Comparison of ENCODE assay signal across 28 cellular contexts in the genomic region with DNA sequence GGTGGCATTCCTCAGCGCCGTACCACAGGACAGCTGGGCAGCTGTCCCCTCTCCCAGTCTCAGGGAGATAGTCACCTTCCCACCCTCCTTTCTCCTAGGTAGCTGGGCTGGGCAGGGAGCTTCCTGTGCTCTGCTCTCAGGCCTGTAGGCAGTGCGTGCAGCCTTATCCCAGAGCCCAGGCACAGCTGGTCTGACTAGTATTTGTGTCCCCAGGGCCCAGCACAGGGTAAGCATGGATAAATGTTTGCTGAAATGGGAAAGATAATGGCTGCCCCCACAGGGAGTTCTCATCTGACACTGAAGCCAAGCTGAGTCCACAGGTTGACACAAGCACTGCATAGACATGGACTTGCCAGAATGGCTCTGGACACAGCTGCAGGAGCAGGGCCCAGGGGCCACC. TPM values are rescaled to one million over a fixed set of nuclear protein-coding genes. Genes with fewer than 3 reads are reported as not detected.
A peak's percentile ranks its signal among the peaks of the same experiment; 100 is the strongest.
DNase-seq lines count a peak whose midpoint lies in the region; FAIRE-seq and TF ChIP-seq lines count a peak whose summit lies in the region.
"Had no signal": no experiment of that assay in that cellular context is flagged by ENCODE, and none has a peak within 500 bp of the region (broad histone marks: within the 10 kb centered on the region; RNA-seq: fewer than 3 reads in every experiment).

No MANE protein-coding gene starts in this region.

- H3K36me3 ChIP-seq in mammary epithelial cell (ENCODE audit: insufficient read depth, low read length) (no peaks in the 10 kb centered on the region), transverse colon (no peaks in the 10 kb centered on the region)
- H3K36me3 ChIP-seq: uterus had no signal

- H3K4me3 ChIP-seq in mammary epithelial cell (replicated peaks in 1 of 3; ENCODE audit: insufficient read depth in 1 of 3, low read depth in 2 of 3, low read length in 3 of 3) = no peak overlapping the region
- H3K4me3 ChIP-seq in transverse colon = no peak overlapping the region
- H3K4me3 ChIP-seq: lower lobe of right lung, uterus had no signal

- H3K4me3 Mint-ChIP-seq in type B pancreatic cell = peak overlapping the region; percentile 73
- H3K4me3 Mint-ChIP-seq: activated CD4-positive, alpha-beta memory T cell treated with anti-CD3 and anti-CD28 coated beads, Interleukin-2, amount 10 ng/mL, durations not matched to agents 7 days and 5 days; CD14-positive monocyte had no signal

- in situ Hi-C loops in T47D (cut with HindIII; ENCODE audit: low pct_unique_long_range_greater_than_20kb, low sequenced_read_pairs) (no loop called here), mammary epithelial cell (cut with MboI; ENCODE audit: low sequenced_read_pairs in 2 of 2) (no loop called here), transverse colon (cut with MboI; ENCODE audit: low pct_ligation_motif_present in 1 of 4, low pct_unique_long_range_greater_than_20kb in 1 of 4, low sequenced_read_pairs in 3 of 4) (no loop called here)

- H3K27ac ChIP-seq in mammary epithelial cell (ENCODE audit: insufficient read depth, low read depth, low read length) (no peak overlapping the region), epithelial cell of prostate (peak overlapping the region; percentile 69), transverse colon (no peak overlapping the region)
- H3K27ac ChIP-seq: lower lobe of right lung, uterus had no signal

- WGBS in mammary epithelial cell (ENCODE audit: low coverage, missing lambda C conversion rate) = 76% methylated on average over 3 of the region's 3 CpGs
- WGBS in transverse colon (ENCODE audit: low coverage in 1 of 2), 2 donors = 100% methylated on average over 3 of the region's 3 CpGs; no CpG with 5 or more reads in 1 of the 2 donors

- H3K9me3 Mint-ChIP-seq in type B pancreatic cell = no peaks in the 10 kb centered on the region
- H3K9me3 Mint-ChIP-seq: activated CD4-positive, alpha-beta memory T cell treated with anti-CD3 and anti-CD28 coated beads, Interleukin-2, amount 10 ng/mL, durations not matched to agents 7 days and 5 days had no signal

- H3K9ac ChIP-seq in mammary epithelial cell (ENCODE audit: insufficient read depth, low read length) = no peak overlapping the region
- H3K9ac ChIP-seq: SK-N-SH had no signal

- H3K4me2 ChIP-seq in mammary epithelial cell (ENCODE audit: insufficient read depth, low read depth, low read length) = no peak overlapping the region
- H3K4me2 ChIP-seq: SK-N-SH had no signal

- TF ChIP-seq POLR2A in transverse colon (IDR thresholded peaks at IDR 0.05) = no peak

- H2AFZ ChIP-seq in mammary epithelial cell (ENCODE audit: low read depth, low read length) = no peak overlapping the region

- TF ChIP-seq CTCF in mammary epithelial cell (conservative IDR thresholded peaks at IDR 0.05 in 1 of 2, IDR thresholded peaks at IDR 0.05 in 1 of 2; ENCODE audit: extremely low read depth in 1 of 2, insufficient read depth in 1 of 2, low read depth in 1 of 2, low read length in 2 of 2) (no peak), type B pancreatic cell (conservative IDR thresholded peaks at IDR 0.05) (no peak), D721Med (IDR thresholded peaks at IDR 0.05; ENCODE audit: insufficient read depth, missing control alignments) (no peak), transverse colon (IDR thresholded peaks at IDR 0.05) (no peak)

- H4K20me1 ChIP-seq in mammary epithelial cell (ENCODE audit: insufficient read depth, low read length) = no peaks in the 10 kb centered on the region

- dilution Hi-C loops in mammary epithelial cell (cut with HindIII; ENCODE audit: low sequenced_read_pairs) = no loop called here

- no peaks in the 10 kb centered on the region for H3K4me1 ChIP-seq in mammary epithelial cell (ENCODE audit: insufficient read depth, low read length)
- peaks cover 0 to 10% (median 3%) of the 10 kb centered on the region in 4 donors for H3K4me1 ChIP-seq in transverse colon
- H3K4me1 ChIP-seq: uterus had no signal

- H3K4me1 Mint-ChIP-seq in type B pancreatic cell (ENCODE audit: unreplicated experiment) = peaks cover 30% of the 10 kb centered on the region
- H3K4me1 Mint-ChIP-seq: activated CD4-positive, alpha-beta memory T cell treated with anti-CD3 and anti-CD28 coated beads, Interleukin-2, amount 10 ng/mL, durations not matched to agents 7 days and 5 days had no signal

- H3K27ac Mint-ChIP-seq in type B pancreatic cell = peak overlapping the region; percentile 95
- H3K27ac Mint-ChIP-seq: activated CD4-positive, alpha-beta memory T cell treated with anti-CD3 and anti-CD28 coated beads, Interleukin-2, amount 10 ng/mL, durations not matched to agents 7 days and 5 days; CD14-positive monocyte had no signal

- peaks cover under 1% of the 10 kb centered on the region for H3K36me3 Mint-ChIP-seq in type B pancreatic cell

- CTCF ChIA-PET in mammary epithelial cell (lab: Charles Lee; ENCODE audit: low non-redundant PET) = no interaction called here

- no peaks in the 10 kb centered on the region for H3K79me2 ChIP-seq in mammary epithelial cell (ENCODE audit: insufficient read depth, low read length)

- FAIRE-seq in D721Med (lab: Jason Lieb, UNC) = no peak
- FAIRE-seq: bronchial epithelial cell, HTR-8/SVneo had no signal

- DNase-seq in T47D (ENCODE audit: low read depth in 1 of 2, low spot score in 1 of 2) = peak; percentile 89 to 99
- no peak for DNase-seq in mammary epithelial cell
- DNase-seq in NCI-H146 treated with DMSO at 0.1 percent for 48 hours (lab: John Stamatoyannopoulos, UW; ENCODE audit: unreplicated experiment) = peak; percentile 44
- no peak for DNase-seq in epithelial cell of prostate (ENCODE audit: low read depth, low spot score)
- DNase-seq in type B pancreatic cell (ENCODE audit: extremely low spot score, unreplicated experiment) = no peak
- DNase-seq in GM03348 (ENCODE audit: low spot score) = no peak
- no peak for DNase-seq in D721Med (ENCODE audit: insufficient read length, low spot score)
- DNase-seq in transverse colon = no peak
- DNase-seq: activated CD4-positive, alpha-beta memory T cell treated with anti-CD3 and anti-CD28 coated beads, Interleukin-2, amount 10 ng/mL, durations not matched to agents 7 days and 5 days; activated CD4-positive, CD25-positive, alpha-beta regulatory T cell; activated gamma-delta T cell treated with Interleukin-2 at 50 U/mL for 16 hours; cortex of kidney; DMS79; HCEC 1CT; hypothalamus; islet precursor cell; Kasumi-1; lower lobe of right lung; NCI-H1048; NCI-H446 treated with DMSO at 0.1 percent for 48 hours; NK-92 treated with Interleukin-12 subunit alpha and Interleukin-12 subunit beta, amount 100 ng/mL, for 24 hours; retina; SK-N-SH; uterus had no signal

- H3K9me3 ChIP-seq in mammary epithelial cell (replicated peaks; ENCODE audit: insufficient read depth, low read length) (no peaks in the 10 kb centered on the region), transverse colon (no peaks in the 10 kb centered on the region)
- H3K9me3 ChIP-seq: lower lobe of right lung, SK-N-SH, uterus had no signal

- BruUV-seq in mammary epithelial cell (replicated peaks; lab: Mats Ljungman, UMichigan) = no TSS peak

- H3K27me3 ChIP-seq in mammary epithelial cell (ENCODE audit: insufficient read depth, low read length) = no peaks in the 10 kb centered on the region
- no peaks in the 10 kb centered on the region for H3K27me3 ChIP-seq in transverse colon
- H3K27me3 ChIP-seq: uterus had no signal

- intact Hi-C loops in mammary epithelial cell (cut with micrococcal nuclease) (no loop called here), transverse colon (cut with DNase I; ENCODE audit: low total_unique reads) (no loop called here)

- TF ChIP-seq EP300 in transverse colon (IDR thresholded peaks at IDR 0.05; ENCODE audit: low read depth) = no peak

- H3K27me3 Mint-ChIP-seq in type B pancreatic cell = no peaks in the 10 kb centered on the region

RNA-seq across cellular contexts. Expression of gene SLC15A3, which starts 9.8 kb away (rescaled TPM):
- total RNA-seq in mammary epithelial cell (under 1 TPM; 0.16 to 0.17 TPM), type B pancreatic cell (ENCODE audit: low replicate concordance) (2.3 and 3.5 TPM in 2 replicates), transverse colon (10 to 100 TPM in 3 of 4 donors, 1 to 10 TPM in 1; 8.1 to 18.9 (median 12.6) TPM)
- polyA plus RNA-seq in mammary epithelial cell = 0.07 TPM
- polyA minus RNA-seq in mammary epithelial cell = not detected
- polyA plus RNA-seq: SK-N-SH had no signal

RNA-seq across cellular contexts. Expression of gene TMEM132A, which starts 17.9 kb away (rescaled TPM):
- total RNA-seq in mammary epithelial cell = 100 to 1,000 TPM in 1 of 2 donors, 10 to 100 TPM in 1; 48.7 to 114 TPM
- polyA plus RNA-seq in mammary epithelial cell = 32.0 TPM
- 16.7 TPM for polyA minus RNA-seq in mammary epithelial cell
- 162 and 218 TPM in 2 replicates for total RNA-seq in type B pancreatic cell (ENCODE audit: low replicate concordance)
- 1 to 10 TPM; 1.8 to 7.0 (median 3.5) TPM for total RNA-seq in transverse colon

RNA-seq across cellular contexts. Expression of gene TMEM109, which starts 28.2 kb away (rescaled TPM):
- total RNA-seq in mammary epithelial cell = 10 to 100 TPM; 19.8 to 44.9 TPM
- polyA plus RNA-seq in mammary epithelial cell = 35.0 TPM
- 50.8 TPM for polyA minus RNA-seq in mammary epithelial cell
- total RNA-seq in type B pancreatic cell (ENCODE audit: low replicate concordance) = 83.0 and 97.5 TPM in 2 replicates
- total RNA-seq in transverse colon = 10 to 100 TPM; 35.2 to 47.2 (median 45.1) TPM

RNA-seq across cellular contexts. Expression of gene CD6, which starts 29.3 kb away (rescaled TPM):
- total RNA-seq in mammary epithelial cell (not detected), type B pancreatic cell (ENCODE audit: low replicate concordance) (0.70 and 1.1 TPM in 2 replicates), transverse colon (1 to 10 TPM in 3 of 4 donors, not detected in 1; 1.9 to 4.3 (median 3.0) TPM)
- not detected for polyA plus RNA-seq in mammary epithelial cell
- not detected for polyA minus RNA-seq in mammary epithelial cell
- total RNA-seq: bronchial epithelial cell, fibroblast of villous mesenchyme had no signal
- polyA plus RNA-seq: SK-N-SH had no signal

RNA-seq across cellular contexts. Expression of gene PRPF19, which starts 35.8 kb away (rescaled TPM):
- total RNA-seq in mammary epithelial cell (10 to 100 TPM; 70.0 to 93.2 TPM), type B pancreatic cell (ENCODE audit: low replicate concordance) (105 and 120 TPM in 2 replicates), transverse colon (10 to 100 TPM; 15.5 to 70.3 (median 42.8) TPM)
- 93.7 TPM for polyA plus RNA-seq in mammary epithelial cell
- polyA minus RNA-seq in mammary epithelial cell = 96.3 TPM

Comparison
In these comparisons a context has a peak if more than half of its experiments do, and no peak if none do; other contexts are left out.
1. DNase-seq: peak in T47D (2 of 2) and NCI-H146 treated with DMSO at 0.1 percent for 48 hours (single experiment); none in mammary epithelial cell (single experiment), epithelial cell of prostate (single experiment), type B pancreatic cell (single experiment), GM03348 (single experiment), D721Med (single experiment) and transverse colon (single experiment).
2. RNA of gene TMEM132A, which starts 17.9 kb away (total RNA-seq): 162 to 218 TPM in type B pancreatic cell and 48.7 to 114 TPM in mammary epithelial cell; 1.8 to 7.0 TPM in transverse colon; every median in the first group is over 4 times any median in the second.